12 cellular contexts compared by ENCODE assay signal in genomic region chr15:101664303-101664913, GRCh38. TPM values are rescaled to one million over a fixed set of nuclear protein-coding genes. Genes with fewer than 3 reads are reported as not detected.
A peak's percentile ranks its signal among the peaks of the same experiment; 100 is the strongest.
DNase-seq lines count a peak whose midpoint lies in the region; ATAC-seq and TF ChIP-seq lines count a peak whose summit lies in the region.
"Had no signal": no experiment of that assay in that cellular context is flagged by ENCODE, and none has a peak within 500 bp of the region (broad histone marks: within the 10 kb centered on the region; RNA-seq: fewer than 3 reads in every experiment).

No MANE protein-coding gene starts in this region.

- peaks cover 14% of the 10 kb centered on the region for H3K36me3 Mint-ChIP-seq in chondrocyte (ENCODE audit: low read depth)
- H3K36me3 Mint-ChIP-seq in naive thymus-derived CD4-positive, alpha-beta T cell = peaks cover 4 to 38% (median 30%) of the 10 kb centered on the region in 5 donors

- DNase-seq in DMS 273 (lab: John Stamatoyannopoulos, UW; ENCODE audit: unreplicated experiment) (peak; percentile 19), DMS 273 treated with DMSO at 0.1 percent for 48 hours (lab: John Stamatoyannopoulos, UW) (no peak), chondrocyte (ENCODE audit: low spot score) (no peak)
- DNase-seq in naive thymus-derived CD4-positive, alpha-beta T cell = no peak
- DNase-seq: 8988T; stimulated activated CD4-positive, alpha-beta T cell treated with anti-CD3 and anti-CD28 coated beads, Interleukin-1b, Interleukin-23, amount 100 ng/mL, for 48 hours; T1000 had no signal

- no peak overlapping the region for H3K4me3 Mint-ChIP-seq in chondrocyte (ENCODE audit: unreplicated experiment)
- H3K4me3 Mint-ChIP-seq in naive thymus-derived CD4-positive, alpha-beta T cell = no peak overlapping the region
- H3K4me3 Mint-ChIP-seq: mesothelial cell of epicardium had no signal

- peaks cover 8% of the 10 kb centered on the region for H3K9me3 Mint-ChIP-seq in chondrocyte (ENCODE audit: low read depth)
- peaks cover 0 to 3% (median 0%) of the 10 kb centered on the region in 11 donors for H3K9me3 Mint-ChIP-seq in naive thymus-derived CD4-positive, alpha-beta T cell

- no peaks in the 10 kb centered on the region for H3K9me3 ChIP-seq in naive thymus-derived CD4-positive, alpha-beta T cell (ENCODE audit: control insufficient read depth in 2 of 3, low read length in 3 of 3)

- no peak overlapping the region for H3K4me3 ChIP-seq in naive thymus-derived CD4-positive, alpha-beta T cell (ENCODE audit: low read length)

- peaks cover 0 to 37% (median 0%) of the 10 kb centered on the region in 3 experiments for H3K36me3 ChIP-seq in naive thymus-derived CD4-positive, alpha-beta T cell (ENCODE audit: control insufficient read depth in 2 of 3, insufficient read depth in 3 of 3, low read length in 3 of 3)

- H3K27me3 ChIP-seq in naive thymus-derived CD4-positive, alpha-beta T cell (ENCODE audit: control insufficient read depth in 2 of 2, insufficient read depth in 2 of 2, low read length in 2 of 2) = no peaks in the 10 kb centered on the region

- intact Hi-C loops in naive thymus-derived CD4-positive, alpha-beta T cell (cut with micrococcal nuclease) = no loop called here

- H3K27ac ChIP-seq in naive thymus-derived CD4-positive, alpha-beta T cell (ENCODE audit: low read depth, low read length) = no peak overlapping the region

- POLR2A ChIA-PET in naive thymus-derived CD4-positive, alpha-beta T cell (lab: Charles Lee) = no interaction called here

- no peaks in the 10 kb centered on the region for H3K4me1 Mint-ChIP-seq in chondrocyte (ENCODE audit: low read depth)
- H3K4me1 Mint-ChIP-seq in naive thymus-derived CD4-positive, alpha-beta T cell = peaks cover 0 to 19% (median 13%) of the 10 kb centered on the region in 7 donors
- H3K4me1 Mint-ChIP-seq: mesothelial cell of epicardium had no signal

- CTCF ChIA-PET in naive thymus-derived CD4-positive, alpha-beta T cell (lab: Charles Lee) = no interaction called here

- no peaks in the 10 kb centered on the region for H3K4me1 ChIP-seq in naive thymus-derived CD4-positive, alpha-beta T cell (ENCODE audit: control insufficient read depth in 2 of 2, insufficient read depth in 2 of 2, low read length in 2 of 2)

- ATAC-seq in naive thymus-derived CD4-positive, alpha-beta T cell = no peak
- ATAC-seq in HG03432 (IDR thresholded peaks at IDR 0.05; ENCODE audit: unreplicated experiment) = no peak
- no peak for ATAC-seq in HG02678 (IDR thresholded peaks at IDR 0.05; ENCODE audit: unreplicated experiment)
- no peak for ATAC-seq in HG03442 (IDR thresholded peaks at IDR 0.05; ENCODE audit: unreplicated experiment)

- no peak overlapping the region for H3K27ac Mint-ChIP-seq in chondrocyte (ENCODE audit: unreplicated experiment)
- peak overlapping the region in 5 of 9 donors; percentile 37 to 68 (median 62) for H3K27ac Mint-ChIP-seq in naive thymus-derived CD4-positive, alpha-beta T cell
- H3K27ac Mint-ChIP-seq: mesothelial cell of epicardium had no signal

- no peaks in the 10 kb centered on the region for H3K27me3 Mint-ChIP-seq in chondrocyte (ENCODE audit: low read depth)
- H3K27me3 Mint-ChIP-seq in naive thymus-derived CD4-positive, alpha-beta T cell = no peaks in the 10 kb centered on the region

- TF ChIP-seq CTCF in LNCAP (IDR thresholded peaks at IDR 0.05) (peak; percentile 47; the same call in 1 of the 2 replicates), chondrocyte (IDR thresholded peaks at IDR 0.05) (peak; percentile 63)

RNA-seq across cellular contexts. Expression of gene TM2D3, which starts 12.2 kb away (rescaled TPM):
- 42.0 to 46.5 TPM (median 44.7 TPM) in 3 replicates for total RNA-seq in chondrocyte
- total RNA-seq in naive thymus-derived CD4-positive, alpha-beta T cell = 100 to 1,000 TPM in 1 of 5 experiments, 10 to 100 TPM in 4; 54.4 to 105 (median 87.9) TPM
- polyA plus RNA-seq in naive thymus-derived CD4-positive, alpha-beta T cell = 10 to 100 TPM; 42.8 to 49.2 TPM

RNA-seq across cellular contexts. Expression of gene TARS3, which starts 59.9 kb away (rescaled TPM):
- total RNA-seq in chondrocyte = 10.7 to 15.1 TPM (median 12.7 TPM) in 3 replicates
- total RNA-seq in naive thymus-derived CD4-positive, alpha-beta T cell = 10 to 100 TPM; 20.5 to 42.6 (median 23.6) TPM
- 10 to 100 TPM; 10.2 to 17.0 TPM for polyA plus RNA-seq in naive thymus-derived CD4-positive, alpha-beta T cell
